Comparison of ENCODE assay signal across 8 cellular contexts in the genomic region with DNA sequence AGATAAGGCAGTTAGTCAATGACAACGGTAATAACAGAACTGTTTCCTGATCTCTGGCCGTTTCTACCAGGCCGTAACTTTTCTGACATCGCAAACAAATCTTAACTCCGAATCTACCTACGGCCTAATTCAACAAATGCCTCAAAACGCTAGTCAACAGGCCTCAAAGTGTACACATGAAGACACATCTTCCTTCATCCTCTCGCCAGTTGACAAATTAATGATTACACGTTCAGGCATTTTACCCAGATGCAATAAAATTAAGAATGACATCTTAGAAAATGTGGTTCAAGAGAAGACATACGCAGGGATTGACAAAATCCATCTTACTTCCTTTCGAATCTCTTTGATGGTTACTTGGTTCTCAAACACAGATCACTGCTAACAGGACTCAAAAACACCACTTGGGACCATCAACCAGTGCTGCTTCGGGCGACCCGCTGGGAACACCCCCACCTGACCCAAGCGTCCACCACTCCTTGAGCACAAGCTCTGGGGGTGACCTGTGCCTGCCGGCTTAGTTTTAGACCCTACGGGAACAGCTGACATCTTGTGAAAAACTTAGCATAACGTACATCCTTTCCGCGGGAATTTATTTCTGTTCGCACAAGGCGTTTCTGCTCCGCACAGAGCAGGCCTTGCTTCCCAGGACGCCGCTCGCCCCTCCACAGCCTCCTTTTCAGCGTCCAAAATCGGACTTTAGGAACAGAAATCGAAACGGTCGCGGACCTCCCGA. TPM values are rescaled to one million over a fixed set of nuclear protein-coding genes. Genes with fewer than 3 reads are reported as not detected.
DNase-seq lines count a peak whose midpoint lies in the region; ATAC-seq and TF ChIP-seq lines count a peak whose summit lies in the region.

No MANE protein-coding gene starts in this region.

- POLR2A ChIA-PET in activated CD8-positive, alpha-beta T cell treated with anti-CD3 and anti-CD28 coated beads, Interleukin-2, amount 10 ng/mL, durations not matched to agents 7 days and 5 days (lab: Charles Lee): interaction anchor here (0.6 to 1.4 kb wide), 4 partner anchors 9 to 299 kb away, joined by 3 to 5 read pairs (median 4); no protein-coding TSS in a partner anchor

- H3K9me3 Mint-ChIP-seq in activated CD8-positive, alpha-beta T cell treated with anti-CD3 and anti-CD28 coated beads, Interleukin-2, amount 10 ng/mL, durations not matched to agents 7 days and 5 days (ENCODE audit: insufficient read depth): no peaks in the 10 kb centered on the region
- H3K9me3 Mint-ChIP-seq in mesothelial cell of epicardium: no peaks in the 10 kb centered on the region
- no peaks in the 10 kb centered on the region for H3K9me3 Mint-ChIP-seq in stimulated activated naive CD8-positive, alpha-beta T cell treated with anti-CD3 and anti-CD28 coated beads, Interleukin-15, amount 100 ng/mL, for 72 hours

- DNase-seq in AML-193 (lab: John Stamatoyannopoulos, UW) (peak; percentile 25 to 44), GM19240 (ENCODE audit: insufficient read length, low spot score) (peak; percentile 23), Kasumi-1 (lab: John Stamatoyannopoulos, UW) (peak; percentile 33 to 50), epidermal melanocyte (ENCODE audit: insufficient read length, low spot score) (peak; percentile 43), mesothelial cell of epicardium (ENCODE audit: low spot score in 2 of 2, unreplicated experiment in 2 of 2) (peak in 1 of 2 experiments; percentile 46), NCI-H1092 (lab: John Stamatoyannopoulos, UW) (no peak)
- DNase-seq in activated CD8-positive, alpha-beta T cell treated with anti-CD3 and anti-CD28 coated beads, Interleukin-2, amount 10 ng/mL, durations not matched to agents 7 days and 5 days: peak; percentile 61
- DNase-seq in stimulated activated naive CD8-positive, alpha-beta T cell treated with anti-CD3 and anti-CD28 coated beads, Interleukin-15, amount 100 ng/mL, for 72 hours: peak in 1 of 2 donors; percentile 47

- CTCF ChIA-PET in activated CD8-positive, alpha-beta T cell treated with anti-CD3 and anti-CD28 coated beads, Interleukin-2, amount 10 ng/mL, durations not matched to agents 7 days and 5 days (lab: Charles Lee): interaction anchor here (0.7 to 2.6 kb wide), 5 partner anchors 9 to 214 kb away, joined by 3 to 9 read pairs (median 3); no protein-coding TSS in a partner anchor

- peak overlapping the region; percentile 89 for H3K4me3 Mint-ChIP-seq in activated CD8-positive, alpha-beta T cell treated with anti-CD3 and anti-CD28 coated beads, Interleukin-2, amount 10 ng/mL, durations not matched to agents 7 days and 5 days
- peak overlapping the region; percentile 89 for H3K4me3 Mint-ChIP-seq in mesothelial cell of epicardium
- H3K4me3 Mint-ChIP-seq in stimulated activated naive CD8-positive, alpha-beta T cell treated with anti-CD3 and anti-CD28 coated beads, Interleukin-15, amount 100 ng/mL, for 72 hours: peak overlapping the region; percentile 95

- peaks cover 5% of the 10 kb centered on the region for H3K27me3 Mint-ChIP-seq in activated CD8-positive, alpha-beta T cell treated with anti-CD3 and anti-CD28 coated beads, Interleukin-2, amount 10 ng/mL, durations not matched to agents 7 days and 5 days (ENCODE audit: low read depth)
- H3K27me3 Mint-ChIP-seq in mesothelial cell of epicardium (ENCODE audit: low read depth): peaks cover 56% of the 10 kb centered on the region
- H3K27me3 Mint-ChIP-seq in stimulated activated naive CD8-positive, alpha-beta T cell treated with anti-CD3 and anti-CD28 coated beads, Interleukin-15, amount 100 ng/mL, for 72 hours: peaks cover 9% of the 10 kb centered on the region

- ATAC-seq in activated CD8-positive, alpha-beta T cell treated with anti-CD3 and anti-CD28 coated beads, Interleukin-2, amount 10 ng/mL, durations not matched to agents 7 days and 5 days: peak; percentile 17
- ATAC-seq in stimulated activated naive CD8-positive, alpha-beta T cell treated with anti-CD3 and anti-CD28 coated beads, Interleukin-15, amount 100 ng/mL, for 72 hours: peak; percentile 27

- peaks cover 10% of the 10 kb centered on the region for H3K36me3 Mint-ChIP-seq in activated CD8-positive, alpha-beta T cell treated with anti-CD3 and anti-CD28 coated beads, Interleukin-2, amount 10 ng/mL, durations not matched to agents 7 days and 5 days (ENCODE audit: low read depth)
- H3K36me3 Mint-ChIP-seq in mesothelial cell of epicardium: no peaks in the 10 kb centered on the region

- H3K27ac Mint-ChIP-seq in activated CD8-positive, alpha-beta T cell treated with anti-CD3 and anti-CD28 coated beads, Interleukin-2, amount 10 ng/mL, durations not matched to agents 7 days and 5 days: peak overlapping the region; percentile 94
- peak overlapping the region; percentile 71 for H3K27ac Mint-ChIP-seq in mesothelial cell of epicardium
- H3K27ac Mint-ChIP-seq in stimulated activated naive CD8-positive, alpha-beta T cell treated with anti-CD3 and anti-CD28 coated beads, Interleukin-15, amount 100 ng/mL, for 72 hours: peak overlapping the region; percentile 96 to 97

- TF ChIP-seq CTCF in mesothelial cell of epicardium (IDR thresholded peaks at IDR 0.05; ENCODE audit: unreplicated experiment): no peak

- peaks cover 50% of the 10 kb centered on the region for H3K4me1 Mint-ChIP-seq in activated CD8-positive, alpha-beta T cell treated with anti-CD3 and anti-CD28 coated beads, Interleukin-2, amount 10 ng/mL, durations not matched to agents 7 days and 5 days (ENCODE audit: low read depth)
- H3K4me1 Mint-ChIP-seq in mesothelial cell of epicardium: peaks cover 10% of the 10 kb centered on the region
- peaks cover 58% of the 10 kb centered on the region for H3K4me1 Mint-ChIP-seq in stimulated activated naive CD8-positive, alpha-beta T cell treated with anti-CD3 and anti-CD28 coated beads, Interleukin-15, amount 100 ng/mL, for 72 hours

RNA-seq across cellular contexts. Expression of gene SFMBT1, which starts 1.3 kb away (rescaled TPM):
- total RNA-seq in activated CD8-positive, alpha-beta T cell treated with anti-CD3 and anti-CD28 coated beads, Interleukin-2, amount 10 ng/mL, durations not matched to agents 7 days and 5 days: 10 to 100 TPM; 31.1 to 33.3 TPM
- 4.1 to 5.4 TPM (median 4.4 TPM) in 3 replicates for total RNA-seq in mesothelial cell of epicardium
